ENCODE assay signal across 8 cellular contexts in the genomic region with DNA sequence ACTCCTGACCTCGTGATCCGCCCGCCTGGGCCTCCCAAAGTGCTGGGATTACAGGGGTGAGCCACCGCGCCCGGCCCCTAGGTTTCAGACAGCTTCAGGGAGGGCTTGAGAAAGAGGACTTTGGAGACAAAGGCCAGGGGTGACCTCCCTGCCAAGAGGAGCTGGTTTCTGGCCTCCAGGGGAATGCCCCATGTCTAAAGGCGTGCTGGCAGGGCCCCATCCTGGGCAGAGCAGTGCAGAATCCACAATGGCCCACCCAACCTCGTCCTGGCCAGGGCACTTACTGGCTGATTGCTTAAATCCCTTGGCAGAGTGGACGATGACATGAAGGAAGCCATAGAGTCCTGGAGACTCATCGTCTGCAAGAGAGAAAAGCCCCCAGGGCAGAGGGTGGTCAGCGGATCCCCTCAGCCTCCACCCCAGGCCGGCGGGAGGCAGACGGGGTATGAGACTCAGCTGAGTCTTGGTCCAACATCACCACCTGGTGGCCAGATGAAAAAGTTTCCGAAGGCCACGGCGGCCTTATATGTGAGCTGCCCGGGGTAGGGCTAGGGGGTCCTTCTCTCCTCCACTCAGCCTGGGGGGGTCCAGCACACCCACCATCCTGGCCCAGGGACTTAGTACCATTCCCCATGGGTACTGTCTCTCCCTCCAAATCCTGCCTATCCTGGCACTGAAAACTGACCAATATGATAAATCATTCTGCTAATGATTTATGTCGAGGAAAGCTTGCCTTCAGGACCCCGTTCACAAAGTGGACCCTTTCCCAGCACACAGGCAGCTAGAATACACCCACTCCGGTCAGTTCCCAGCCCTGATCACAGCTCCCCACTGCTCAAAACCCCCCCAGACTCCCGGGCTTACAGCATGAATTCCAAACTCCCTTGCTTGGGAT. TPM values are rescaled to one million over a fixed set of nuclear protein-coding genes. Genes with fewer than 3 reads are reported as not detected.
DNase-seq lines count a peak whose midpoint lies in the region; ATAC-seq and TF ChIP-seq lines count a peak whose summit lies in the region.

No MANE protein-coding gene starts in this region.

- H3K9me3 Mint-ChIP-seq in activated CD4-positive, alpha-beta T cell treated with anti-CD3 and anti-CD28 coated beads for 36 hours (ENCODE audit: low read depth): no peaks in the 10 kb centered on the region

- POLR2A ChIA-PET in activated CD4-positive, alpha-beta T cell treated with anti-CD3 and anti-CD28 coated beads for 36 hours (lab: Charles Lee): no interaction called here

- no peaks in the 10 kb centered on the region for H3K4me1 Mint-ChIP-seq in activated CD4-positive, alpha-beta T cell treated with anti-CD3 and anti-CD28 coated beads for 36 hours

- H3K36me3 Mint-ChIP-seq in activated CD4-positive, alpha-beta T cell treated with anti-CD3 and anti-CD28 coated beads for 36 hours (ENCODE audit: low read depth): peaks cover 26% of the 10 kb centered on the region

- no peak for TF ChIP-seq EP300 in Ishikawa (IDR thresholded peaks at IDR 0.05; ENCODE audit: borderline replicate concordance)

- peak; percentile 77 for TF ChIP-seq RAD21 in Ishikawa (IDR thresholded peaks at IDR 0.05; ENCODE audit: low read depth)

- intact Hi-C loops in activated CD4-positive, alpha-beta T cell treated with anti-CD3 and anti-CD28 coated beads for 36 hours (cut with DNase I, micrococcal nuclease): loop anchor here in 1 of 2 experiments (5.0 kb wide), 1 partner anchor 131 kb away; no protein-coding TSS in a partner anchor
- intact Hi-C loops in dorsolateral prefrontal cortex (cut with DNase I): loop anchor here (2.0 to 5.0 kb wide), 4 partner anchors 53 to 259 kb away; no protein-coding TSS in a partner anchor

- H3K27me3 Mint-ChIP-seq in activated CD4-positive, alpha-beta T cell treated with anti-CD3 and anti-CD28 coated beads for 36 hours: no peaks in the 10 kb centered on the region

- no peak overlapping the region for H3K4me3 Mint-ChIP-seq in activated CD4-positive, alpha-beta T cell treated with anti-CD3 and anti-CD28 coated beads for 36 hours

- no peak overlapping the region for H3K27ac Mint-ChIP-seq in activated CD4-positive, alpha-beta T cell treated with anti-CD3 and anti-CD28 coated beads for 36 hours

- peak overlapping the region in 28 of 59 donors; percentile 1 to 69 (median 46) for H3K27ac ChIP-seq in dorsolateral prefrontal cortex

- ATAC-seq in activated CD4-positive, alpha-beta T cell treated with anti-CD3 and anti-CD28 coated beads for 36 hours: peak; percentile 86
- peak; percentile 47 for ATAC-seq in stimulated activated naive CD8-positive, alpha-beta T cell treated with anti-CD3 and anti-CD28 coated beads, Interleukin-15, Interleukin-2, amounts not matched to agents 100 U/mL and 50 U/mL, for 24 hours
- ATAC-seq in GM19467 (IDR thresholded peaks at IDR 0.05; ENCODE audit: unreplicated experiment) (no peak), HG03457 (IDR thresholded peaks at IDR 0.05; ENCODE audit: unreplicated experiment) (no peak)

- CTCF ChIA-PET in activated CD4-positive, alpha-beta T cell treated with anti-CD3 and anti-CD28 coated beads for 36 hours (lab: Charles Lee): interaction anchor here (0.5 to 1.9 kb wide), 22 partner anchors 11 to 319 kb away, joined by 3 to 13 read pairs (median 4); a partner anchor contains a TSS

- H3K27me3 ChIP-seq in dorsolateral prefrontal cortex: peaks cover 0 to 4% (median 0%) of the 10 kb centered on the region in 45 donors

- H3K4me3 ChIP-seq in dorsolateral prefrontal cortex: no peak overlapping the region

- DNase-seq in COLO829 (ENCODE audit: low spot score): peak; percentile 40
- peak; percentile 71 for DNase-seq in activated CD4-positive, alpha-beta T cell treated with anti-CD3 and anti-CD28 coated beads for 36 hours
- peak in 9 of 10 donors; percentile 61 to 81 (median 75) for DNase-seq in dorsolateral prefrontal cortex
- peak; percentile 81 for DNase-seq in medulla oblongata (ENCODE audit: extremely low spot score)
- peak; percentile 56 for DNase-seq in stimulated activated naive CD8-positive, alpha-beta T cell treated with anti-CD3 and anti-CD28 coated beads, Interleukin-15, Interleukin-2, amounts not matched to agents 100 U/mL and 50 U/mL, for 24 hours

- TF ChIP-seq CTCF in dorsolateral prefrontal cortex (IDR thresholded peaks at IDR 0.05 in 54 of 56, conservative IDR thresholded peaks at IDR 0.05 in 2 of 56; ENCODE audit: low read depth in 1 of 56, partially characterized antibody in 56 of 56): peak; percentile 56 to 92 (median 85)

TF ChIP-seq in Ishikawa, 13 proteins besides CTCF, POLR2A, EP300 and RAD21:
- TF ChIP-seq CEBPB (IDR thresholded peaks at IDR 0.05) (no peak), FOXM1 (IDR thresholded peaks at IDR 0.05; ENCODE audit: borderline replicate concordance, low read depth) (no peak), TAF1 (IDR thresholded peaks at IDR 0.05; ENCODE audit: low read depth) (no peak), EGR1 (IDR thresholded peaks at IDR 0.05) (no peak), CREB1 (IDR thresholded peaks at IDR 0.05; ENCODE audit: low read depth) (no peak), TEAD4 (IDR thresholded peaks at IDR 0.05) (no peak), NFIC (IDR thresholded peaks at IDR 0.05) (no peak), YY1 (IDR thresholded peaks at IDR 0.05; ENCODE audit: low read depth) (no peak), ZBTB7A (IDR thresholded peaks at IDR 0.05; ENCODE audit: low read depth) (no peak), TCF12 (IDR thresholded peaks at IDR 0.05; ENCODE audit: low read depth) (no peak)
- TF ChIP-seq, protein P1, sequence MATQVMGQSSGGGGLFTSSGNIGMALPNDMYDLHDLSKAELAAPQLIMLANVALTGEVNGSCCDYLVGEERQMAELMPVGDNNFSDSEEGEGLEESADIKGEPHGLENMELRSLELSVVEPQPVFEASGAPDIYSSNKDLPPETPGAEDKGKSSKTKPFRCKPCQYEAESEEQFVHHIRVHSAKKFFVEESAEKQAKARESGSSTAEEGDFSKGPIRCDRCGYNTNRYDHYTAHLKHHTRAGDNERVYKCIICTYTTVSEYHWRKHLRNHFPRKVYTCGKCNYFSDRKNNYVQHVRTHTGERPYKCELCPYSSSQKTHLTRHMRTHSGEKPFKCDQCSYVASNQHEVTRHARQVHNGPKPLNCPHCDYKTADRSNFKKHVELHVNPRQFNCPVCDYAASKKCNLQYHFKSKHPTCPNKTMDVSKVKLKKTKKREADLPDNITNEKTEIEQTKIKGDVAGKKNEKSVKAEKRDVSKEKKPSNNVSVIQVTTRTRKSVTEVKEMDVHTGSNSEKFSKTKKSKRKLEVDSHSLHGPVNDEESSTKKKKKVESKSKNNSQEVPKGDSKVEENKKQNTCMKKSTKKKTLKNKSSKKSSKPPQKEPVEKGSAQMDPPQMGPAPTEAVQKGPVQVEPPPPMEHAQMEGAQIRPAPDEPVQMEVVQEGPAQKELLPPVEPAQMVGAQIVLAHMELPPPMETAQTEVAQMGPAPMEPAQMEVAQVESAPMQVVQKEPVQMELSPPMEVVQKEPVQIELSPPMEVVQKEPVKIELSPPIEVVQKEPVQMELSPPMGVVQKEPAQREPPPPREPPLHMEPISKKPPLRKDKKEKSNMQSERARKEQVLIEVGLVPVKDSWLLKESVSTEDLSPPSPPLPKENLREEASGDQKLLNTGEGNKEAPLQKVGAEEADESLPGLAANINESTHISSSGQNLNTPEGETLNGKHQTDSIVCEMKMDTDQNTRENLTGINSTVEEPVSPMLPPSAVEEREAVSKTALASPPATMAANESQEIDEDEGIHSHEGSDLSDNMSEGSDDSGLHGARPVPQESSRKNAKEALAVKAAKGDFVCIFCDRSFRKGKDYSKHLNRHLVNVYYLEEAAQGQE (IDR thresholded peaks at IDR 0.05; ENCODE audit: low read depth): no peak
- TF ChIP-seq, protein P2, sequence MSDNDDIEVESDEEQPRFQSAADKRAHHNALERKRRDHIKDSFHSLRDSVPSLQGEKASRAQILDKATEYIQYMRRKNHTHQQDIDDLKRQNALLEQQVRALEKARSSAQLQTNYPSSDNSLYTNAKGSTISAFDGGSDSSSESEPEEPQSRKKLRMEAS (IDR thresholded peaks at IDR 0.05): no peak
- TF ChIP-seq, protein P3, sequence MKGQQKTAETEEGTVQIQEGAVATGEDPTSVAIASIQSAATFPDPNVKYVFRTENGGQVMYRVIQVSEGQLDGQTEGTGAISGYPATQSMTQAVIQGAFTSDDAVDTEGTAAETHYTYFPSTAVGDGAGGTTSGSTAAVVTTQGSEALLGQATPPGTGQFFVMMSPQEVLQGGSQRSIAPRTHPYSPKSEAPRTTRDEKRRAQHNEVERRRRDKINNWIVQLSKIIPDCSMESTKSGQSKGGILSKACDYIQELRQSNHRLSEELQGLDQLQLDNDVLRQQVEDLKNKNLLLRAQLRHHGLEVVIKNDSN (IDR thresholded peaks at IDR 0.05): no peak

RNA-seq across cellular contexts. Expression of a gene that starts 59.1 kb away (rescaled TPM):
- 1 to 10 TPM; 9.4 to 9.8 TPM for total RNA-seq in activated CD4-positive, alpha-beta T cell treated with anti-CD3 and anti-CD28 coated beads for 36 hours
- total RNA-seq in dorsolateral prefrontal cortex: 10 to 100 TPM in 104 of 120 experiments, 1 to 10 TPM in 16; 7.3 to 15.5 (median 11.6) TPM

Comparison
In these comparisons a context has a peak if more than half of its experiments do, and no peak if none do; other contexts are left out.
1. ATAC-seq: peak in activated CD4-positive, alpha-beta T cell treated with anti-CD3 and anti-CD28 coated beads for 36 hours (single experiment) and stimulated activated naive CD8-positive, alpha-beta T cell treated with anti-CD3 and anti-CD28 coated beads, Interleukin-15, Interleukin-2, amounts not matched to agents 100 U/mL and 50 U/mL, for 24 hours (single experiment); none in GM19467 (single experiment) and HG03457 (single experiment).
2. Peak in every context shown above with its lines, with median percentiles within 50 percentile points of each other: DNase-seq.